ENCODE assay signal across 8 cellular contexts in genomic region chr1:225427249-225428065, GRCh38.
DNase-seq lines count a peak whose midpoint lies in the region; ATAC-seq and TF ChIP-seq lines count a peak whose summit lies in the region.

LBR (minus strand) TSS chr1:225428038; CDS start chr1:225424075, 3,963 bp downstream.

- no peaks in the 10 kb centered on the region for H3K36me3 ChIP-seq in RWPE2 (ENCODE audit: low read depth)

- no peaks in the 10 kb centered on the region for H3K9me3 ChIP-seq in RWPE2 (ENCODE audit: severe bottlenecking)

- TF ChIP-seq CTCF in 22Rv1 (IDR thresholded peaks at IDR 0.05), result no peak
- TF ChIP-seq CTCF in RWPE2 (IDR thresholded peaks at IDR 0.05; ENCODE audit: poor library complexity, severe bottlenecking), result no peak
- TF ChIP-seq CTCF in choroid plexus epithelial cell (conservative IDR thresholded peaks at IDR 0.05; ENCODE audit: low read depth, low read length), result no peak

- H3K27ac ChIP-seq in 22Rv1 (peak within 1 kb of the TSS; percentile 71), RWPE2 (ENCODE audit: poor library complexity, severe bottlenecking) (peak within 1 kb of the TSS; percentile 65)

- H3K4me3 ChIP-seq in RWPE2 (ENCODE audit: severe bottlenecking) (peak within 1 kb of the TSS; percentile 94), choroid plexus epithelial cell (ENCODE audit: low read depth, low read length) (peak within 1 kb of the TSS; percentile 85)

- DNase-seq in RWPE2 (ENCODE audit: low spot score) (no peak), choroid plexus epithelial cell (ENCODE audit: low read depth) (peak; percentile 16), left kidney (ENCODE audit: low read depth, low spot score) (peak; percentile 77), T1000 (lab: John Stamatoyannopoulos, UW) (no peak)
- DNase-seq in stimulated activated CD8-positive, alpha-beta memory T cell treated with anti-CD3 and anti-CD28 coated beads, Interleukin-2, amount 100 ng/mL, for 48 hours (ENCODE audit: low read depth in 2 of 2), result peak; percentile 7 to 22

- no peaks in the 10 kb centered on the region for H3K27me3 ChIP-seq in RWPE2 (ENCODE audit: insufficient read depth, poor library complexity, severe bottlenecking)

- ATAC-seq in GM18499 (IDR thresholded peaks at IDR 0.05; ENCODE audit: insufficient read depth, unreplicated experiment), result peak; percentile 20
- peak; percentile 27 for ATAC-seq in HG02870 (IDR thresholded peaks at IDR 0.05; ENCODE audit: unreplicated experiment)
- peak; percentile 26 for ATAC-seq in RWPE2 (ENCODE audit: low read depth)

- H3K4me1 ChIP-seq in RWPE2 (ENCODE audit: insufficient read depth, poor library complexity, severe bottlenecking), result peaks cover 18% of the 10 kb centered on the region

Comparison
In these comparisons a context has a peak if more than half of its experiments do, and no peak if none do; other contexts are left out.
1. DNase-seq: peak in choroid plexus epithelial cell (single experiment), left kidney (single experiment) and stimulated activated CD8-positive, alpha-beta memory T cell treated with anti-CD3 and anti-CD28 coated beads, Interleukin-2, amount 100 ng/mL, for 48 hours (2 of 2); none in RWPE2 (single experiment) and T1000 (single experiment).
2. Peak in every context shown above with its lines, with median percentiles within 50 percentile points of each other: ATAC-seq.